8 cellular contexts compared by ENCODE assay signal in genomic region chr1:32291708-32292508, GRCh38. TPM values are rescaled to one million over a fixed set of nuclear protein-coding genes. Genes with fewer than 3 reads are reported as not detected.
DNase-seq lines count a peak whose midpoint lies in the region; ATAC-seq and TF ChIP-seq lines count a peak whose summit lies in the region.

Gene HDAC1 (plus strand): TSS chr1:32292083. CDS start chr1:32292170, 87 bp downstream.

- peak in 1 of 2 experiments; percentile 67; a peak in 1 of 4 replicates for TF ChIP-seq EP300 in SK-N-SH (IDR thresholded peaks at IDR 0.05; ENCODE audit: borderline replicate concordance in 1 of 2, low read depth in 1 of 2, low read length in 1 of 2)

- CTCF ChIA-PET in SK-N-SH (lab: Yijun Ruan, JAX), result interaction anchor here (1.6 kb wide), 1 partner anchor 52 kb away, joined by 5 read pairs; no protein-coding TSS in a partner anchor

- H3K27me3 ChIP-seq in SK-N-SH (ENCODE audit: insufficient read depth), result no peaks in the 10 kb centered on the region

- H4K20me1 ChIP-seq in SK-N-SH (ENCODE audit: insufficient read depth), result 0 out of 2 replicates have a peak, but pooled peaks cover 10% of the 10 kb centered on the region

- H3K4me3 ChIP-seq in GM08714 (ENCODE audit: low read length) (peak within 1 kb of the TSS; percentile 88), SK-N-SH (ENCODE audit: low read depth in 2 of 2, low read length in 1 of 2) (peak within 1 kb of the TSS; percentile 71 to 98)

- peak; percentile 97 for ATAC-seq in HG02588 (IDR thresholded peaks at IDR 0.05; ENCODE audit: unreplicated experiment)

- peaks cover 0 to 8% of the 10 kb centered on the region in 2 experiments; a peak in 2 of 4 replicates for H3K4me1 ChIP-seq in SK-N-SH (ENCODE audit: control insufficient read depth in 1 of 2, insufficient read depth in 2 of 2, low read depth in 1 of 2, low read length in 1 of 2)

- DNase-seq in NCI-H1092 (lab: John Stamatoyannopoulos, UW), result peak; percentile 92
- DNase-seq in SK-N-SH, result peak; percentile 99
- DNase-seq in activated naive CD4-positive, alpha-beta T cell treated with anti-CD3 and anti-CD28 coated beads, Interleukin-2, amount 50 U/mL, for 16 hours, result peak; percentile 97
- DNase-seq in globus pallidus (ENCODE audit: low spot score), result peak; percentile 84
- peak; percentile 27 to 93 (median 78) for DNase-seq in nucleus accumbens (lab: John Stamatoyannopoulos, UW)
- peak; percentile 73 for DNase-seq in superior temporal gyrus (ENCODE audit: extremely low spot score)

- peak within 1 kb of the TSS; percentile 51 to 67; a peak in 3 of 4 replicates for H3K27ac ChIP-seq in SK-N-SH (ENCODE audit: low read depth in 2 of 2, low read length in 1 of 2)

- 1% methylated on average over 40 of the region's 64 CpGs for WGBS in SK-N-SH (ENCODE audit: low lambda C conversion rate)

- peak within 1 kb of the TSS; percentile 87 for H2AFZ ChIP-seq in SK-N-SH (ENCODE audit: low read depth)

- no peak for TF ChIP-seq CTCF in SK-N-SH (IDR thresholded peaks at IDR 0.05)

- no peaks in the 10 kb centered on the region for H3K9me2 ChIP-seq in SK-N-SH

- POLR2A ChIA-PET in SK-N-SH (lab: Yijun Ruan, JAX), result interaction anchor here (0.6 to 1.7 kb wide), 2 partner anchors 44 to 693 kb away, joined by 3 to 11 read pairs; partner anchors contain the start of gene MARCKSL1

- H3K36me3 ChIP-seq in SK-N-SH (replicated peaks in 1 of 2; ENCODE audit: control insufficient read depth in 1 of 2, insufficient read depth in 2 of 2, low read length in 1 of 2), result no peaks in the 10 kb centered on the region

- H3K79me2 ChIP-seq in SK-N-SH (ENCODE audit: insufficient read depth), result peaks cover 50% of the 10 kb centered on the region

- peaks cover 20% of the 10 kb centered on the region for H3F3A ChIP-seq in SK-N-SH (replicated peaks; ENCODE audit: insufficient read depth)

- no peak for TF ChIP-seq RAD21 in SK-N-SH (IDR thresholded peaks at IDR 0.05; ENCODE audit: low read length)

- H3K9me3 ChIP-seq in SK-N-SH, result no peaks in the 10 kb centered on the region

- H3K9ac ChIP-seq in SK-N-SH, result peak within 1 kb of the TSS; percentile 92

- H3K4me2 ChIP-seq in SK-N-SH, result peak within 1 kb of the TSS; percentile 93

TF ChIP-seq in SK-N-SH, 30 proteins besides CTCF, POLR2A, EP300 and RAD21:
- TF ChIP-seq YY1 (IDR thresholded peaks at IDR 0.05; ENCODE audit: low read depth) (peak; percentile 86), SIN3A (IDR thresholded peaks at IDR 0.05; ENCODE audit: borderline replicate concordance, low read depth, low read length) (no peak), MXI1 (IDR thresholded peaks at IDR 0.05; ENCODE audit: low read depth, low read length) (peak; percentile 1; the same call in 1 of the 2 replicates), POLR2AphosphoS5 (IDR thresholded peaks at IDR 0.05; ENCODE audit: low read depth, low read length) (peak; percentile 65), CHD2 (IDR thresholded peaks at IDR 0.05; ENCODE audit: low read length, partially characterized antibody) (no peak), SMC3 (IDR thresholded peaks at IDR 0.05; ENCODE audit: low read depth, low read length) (no peak), PBX3 (IDR thresholded peaks at IDR 0.05) (no peak), TAF1 (IDR thresholded peaks at IDR 0.05; ENCODE audit: borderline replicate concordance, low read depth, low read length) (peak; percentile 90), GABPA (IDR thresholded peaks at IDR 0.05; ENCODE audit: low read depth) (peak; percentile 55; the same call in 1 of the 2 replicates), ELF1 (IDR thresholded peaks at IDR 0.05) (peak; percentile 61), NRF1 (IDR thresholded peaks at IDR 0.05; ENCODE audit: low read depth, low read length) (0 out of 2 replicates have a peak, but pooled peaks have one; percentile 30), RCOR1 (IDR thresholded peaks at IDR 0.05; ENCODE audit: low read length) (peak; percentile 82), USF2 (IDR thresholded peaks at IDR 0.05; ENCODE audit: borderline replicate concordance, low read depth, low read length) (no peak), TCF12 (IDR thresholded peaks at IDR 0.05) (peak; percentile 24; the same call in 1 of the 2 replicates), MAX (IDR thresholded peaks at IDR 0.05; ENCODE audit: low read depth) (peak; percentile 88)

RNA-seq across cellular contexts. Expression of gene HDAC1, which starts in this region (rescaled TPM):
- polyA plus RNA-seq in SK-N-SH (2012; rRNA removed), result 172 and 226 TPM in 2 replicates
- polyA plus RNA-seq in SK-N-SH (2012; cell fraction: cytosol; rRNA removed), result 152 and 171 TPM in 2 replicates
- polyA plus RNA-seq in SK-N-SH (2012; cell fraction: nucleus; rRNA removed), result 246 and 333 TPM in 2 replicates

Comparison
In these comparisons a context has a peak if more than half of its experiments do, and no peak if none do; other contexts are left out.
1. Peak in every context shown above with its lines: DNase-seq, ATAC-seq, H3K4me3 ChIP-seq and H3K27ac ChIP-seq.